Comparison of ENCODE assay signal across 8 cellular contexts in the genomic region with DNA sequence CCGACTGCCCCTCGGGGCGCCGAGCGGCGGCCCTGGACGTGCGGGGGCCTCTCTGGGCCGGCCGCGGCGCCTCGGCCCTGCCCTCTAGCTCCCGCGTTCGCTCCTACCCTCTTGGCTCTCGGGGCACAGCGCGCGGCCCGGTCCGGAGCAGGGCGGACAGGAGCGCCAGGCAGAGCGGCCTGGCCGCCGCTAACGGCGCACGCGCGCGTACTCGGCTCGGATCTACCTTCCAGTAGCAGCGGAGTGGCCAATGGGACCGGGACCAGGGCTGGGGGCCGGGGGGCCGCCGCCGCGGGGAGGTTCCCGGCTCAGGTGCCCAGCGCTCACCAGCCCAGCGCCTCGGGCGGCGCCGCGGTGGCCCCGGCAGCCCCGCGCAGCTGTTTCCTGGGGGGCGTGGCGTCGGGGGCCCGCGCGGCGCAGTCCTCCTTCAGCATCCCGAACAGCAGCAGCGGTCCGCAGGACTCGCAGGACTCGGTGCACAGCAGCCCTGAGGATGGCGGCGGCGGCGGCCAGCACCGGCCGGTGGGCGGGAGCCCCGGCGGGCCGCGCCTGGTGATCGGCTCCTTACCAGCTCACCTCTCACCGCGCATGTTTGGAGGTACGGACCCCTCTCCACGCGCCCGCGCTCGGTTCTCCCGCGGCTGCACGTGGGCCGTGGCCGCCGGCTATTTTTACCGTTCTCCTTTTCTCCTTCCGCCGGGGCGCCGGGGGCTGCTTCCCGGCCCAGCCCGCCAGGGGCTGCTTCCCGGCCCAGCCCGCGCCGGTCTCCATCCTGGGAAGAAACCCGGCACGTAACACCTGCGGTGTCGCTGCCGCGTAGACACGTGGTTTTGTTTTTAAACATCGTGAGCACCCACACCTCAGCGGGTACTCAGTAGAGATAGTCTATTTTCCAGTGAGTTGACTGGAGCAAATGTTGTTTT.
DNase-seq lines count a peak whose midpoint lies in the region; ATAC-seq, FAIRE-seq and TF ChIP-seq lines count a peak whose summit lies in the region.
"Not testable (repeated sequence)": the region's sequence is repeated elsewhere in the genome, so short reads cannot be mapped to it uniquely, and the experiment has no call there.

No MANE protein-coding gene starts in this region.

- not testable (repeated sequence) for H3K4me1 ChIP-seq in A673 (ENCODE audit: insufficient read depth, low read length, poor library complexity, severe bottlenecking); iPS-20b (ENCODE audit: insufficient read depth, low read length)
- peaks cover 6 to 15% of the 10 kb centered on the region in 2 donors for H3K4me1 ChIP-seq in gastrocnemius medialis

- not testable (repeated sequence) for BruUV-seq in A673 (replicated peaks; lab: Mats Ljungman, UMichigan)

- H3K4me3 ChIP-seq in A673 (ENCODE audit: low read depth, low read length, poor library complexity, severe bottlenecking) (peak overlapping the region; percentile 76), bronchial epithelial cell (ENCODE audit: low read depth, low read length) (peak overlapping the region; percentile 58), iPS-20b (ENCODE audit: low read length) (peak overlapping the region; percentile 73; the same call in 1 of the 2 replicates), gastrocnemius medialis (peak overlapping the region; percentile 68 to 91 (median 78))

- not testable (repeated sequence) for H3K9me3 ChIP-seq in A673 (ENCODE audit: low read depth, low read length, poor library complexity, severe bottlenecking); iPS-20b (ENCODE audit: insufficient read depth, low read depth, low read length); gastrocnemius medialis

- H3K27me3 ChIP-seq in A673 (replicated peaks; ENCODE audit: insufficient read depth, low read depth, low read length, poor library complexity); bronchial epithelial cell (ENCODE audit: control insufficient read depth, insufficient read depth, low read length); iPS-20b (ENCODE audit: insufficient read depth, low read length); gastrocnemius medialis: not testable (repeated sequence)

- H3K27ac ChIP-seq in A673 (ENCODE audit: low read depth, low read length, poor library complexity, severe bottlenecking) (peak overlapping the region; percentile 73), VCaP (peak overlapping the region; percentile 74), gastrocnemius medialis (peak overlapping the region; percentile 74 to 86 (median 84))
- not testable (repeated sequence) for H3K27ac ChIP-seq in iPS-20b (ENCODE audit: low read length)

- ATAC-seq in GM18868 (IDR thresholded peaks at IDR 0.05; ENCODE audit: unreplicated experiment): peak; percentile 67
- ATAC-seq in HG03066 (IDR thresholded peaks at IDR 0.05; ENCODE audit: low read depth, unreplicated experiment): peak; percentile 79
- ATAC-seq in gastrocnemius medialis: peak; percentile 88 to 90

- peak overlapping the region; percentile 73; the same call in 1 of the 2 replicates for H3K9ac ChIP-seq in iPS-20b (ENCODE audit: low read depth, low read length)

- intact Hi-C loops in A673 (cut with micrococcal nuclease; ENCODE audit: unreplicated experiment) (loop anchor here (10.0 kb wide), 1 partner anchor 234 kb away; the partner anchor contains the start of genes AVL9 and LSM5), gastrocnemius medialis (cut with DNase I; ENCODE audit: low total_unique reads) (loop anchor here (2.0 kb wide), 1 partner anchor 238 kb away; the partner anchor contains the start of gene LSM5)

- peak; percentile 83 for DNase-seq in A673 (ENCODE audit: low spot score)
- peak; percentile 54 for DNase-seq in NCI-H2171 treated with DMSO at 0.1 percent for 48 hours (lab: John Stamatoyannopoulos, UW)
- peak; percentile 20 for DNase-seq in bronchial epithelial cell (ENCODE audit: low read depth)
- peak; percentile 13 to 60 for DNase-seq in gastrocnemius medialis

- FAIRE-seq in bronchial epithelial cell (lab: Jason Lieb, UNC): not testable (repeated sequence)

- TF ChIP-seq CTCF in A673 (conservative IDR thresholded peaks at IDR 0.05; ENCODE audit: low read depth, low read length); VCaP (conservative IDR thresholded peaks at IDR 0.05); bronchial epithelial cell (IDR thresholded peaks at IDR 0.05; ENCODE audit: insufficient read depth, low read length, severe bottlenecking); gastrocnemius medialis (IDR thresholded peaks at IDR 0.05 in 4 of 5, conservative IDR thresholded peaks at IDR 0.05 in 1 of 5): not testable (repeated sequence)

- in situ Hi-C loops in gastrocnemius medialis (cut with MboI; ENCODE audit: low sequenced_read_pairs in 4 of 4): not testable (repeated sequence)

- H3K36me3 ChIP-seq in A673 (ENCODE audit: insufficient read depth, low read length, poor library complexity, severe bottlenecking); bronchial epithelial cell (ENCODE audit: control insufficient read depth, insufficient read depth, low read length); iPS-20b (ENCODE audit: insufficient read depth, low read depth, low read length); gastrocnemius medialis: not testable (repeated sequence)

- CTCF ChIA-PET in A673 (lab: Charles Lee): not testable (repeated sequence)

- TF ChIP-seq POLR2A in gastrocnemius medialis (IDR thresholded peaks at IDR 0.05): peak in 1 of 2 donors; percentile 34

- POLR2A ChIA-PET in A673 (lab: Charles Lee; ENCODE audit: low non-redundant PET): interaction anchor here (0.5 kb wide), 1 partner anchor 327 kb away, joined by 3 read pairs; no protein-coding TSS in a partner anchor

Comparison
In these comparisons a context has a peak if more than half of its experiments do, and no peak if none do; other contexts are left out.
1. DNase-seq: peak in every context shown above with its lines; median percentile 83 in A673; 54 in NCI-H2171 treated with DMSO at 0.1 percent for 48 hours; 36 in gastrocnemius medialis; 20 in bronchial epithelial cell.